In genomic region chr2:112432735-112433479, GRCh38 we compare ENCODE assay signal across 8 cellular contexts. TPM values are rescaled to one million over a fixed set of nuclear protein-coding genes. Genes with fewer than 3 reads are reported as not detected.
DNase-seq lines count a peak whose midpoint lies in the region; TF ChIP-seq lines count a peak whose summit lies in the region.
"Not testable (repeated sequence)": the region's sequence is repeated elsewhere in the genome, so short reads cannot be mapped to it uniquely, and the experiment has no call there.

No MANE protein-coding gene starts in this region.

- 0 to 55% (median 15%) methylated on average over 22 to 89 of the region's 98 CpGs for WGBS in ovary, 3 donors
- WGBS in tibial nerve, 2 donors, result 3 to 5% methylated on average over 14 to 31 of the region's 98 CpGs

- not testable (repeated sequence) for H3K9ac ChIP-seq in duodenal mucosa (ENCODE audit: low read depth in 1 of 2, low read length in 2 of 2); iPS-20b (ENCODE audit: low read depth, low read length)

- in situ Hi-C loops in G401 (cut with HindIII; ENCODE audit: low sequenced_read_pairs), result not testable (repeated sequence)

- not testable (repeated sequence) for H3K36me3 ChIP-seq in H7 (replicated peaks; ENCODE audit: control insufficient read depth, insufficient read depth, low read length); duodenal mucosa (ENCODE audit: control insufficient read depth in 1 of 2, insufficient read depth in 2 of 2, low read length in 2 of 2); iPS-20b (ENCODE audit: insufficient read depth, low read depth, low read length); ovary; tibial nerve

- intact Hi-C loops in ovary (cut with DNase I), result loop anchor here in 3 of 4 donors (5.0 to 10.0 kb wide), 3 partner anchors 168 to 178 kb away; partner anchors contain the start of gene ZC3H8 (in 2 of the 3)

- not testable (repeated sequence) for TF ChIP-seq EP300 in ovary (IDR thresholded peaks at IDR 0.05); tibial nerve (IDR thresholded peaks at IDR 0.05)

- not testable (repeated sequence) for H3K9me3 ChIP-seq in duodenal mucosa (ENCODE audit: control insufficient read depth in 1 of 2, low read length in 2 of 2); iPS-20b (ENCODE audit: insufficient read depth, low read depth, low read length); ovary; tibial nerve

- not testable (repeated sequence) for H3K36me3 Mint-ChIP-seq in IgD-negative memory B cell

- TF ChIP-seq POLR2A in ovary (IDR thresholded peaks at IDR 0.05); tibial nerve (IDR thresholded peaks at IDR 0.05): not testable (repeated sequence)

- H3K27ac ChIP-seq in duodenal mucosa (ENCODE audit: low read depth, low read length) (peak overlapping the region; percentile 56), ovary (peak overlapping the region; percentile 92 to 96), tibial nerve (peak overlapping the region; percentile 61 to 92 (median 88))
- not testable (repeated sequence) for H3K27ac ChIP-seq in iPS-20b (ENCODE audit: low read length)

- peak overlapping the region; percentile 79 to 90 (median 86) for H3K4me3 Mint-ChIP-seq in IgD-negative memory B cell

- peaks cover 6 to 11% (median 7%) of the 10 kb centered on the region in 3 donors for H3K4me1 Mint-ChIP-seq in IgD-negative memory B cell

- not testable (repeated sequence) for H3K27me3 ChIP-seq in H7 (ENCODE audit: control insufficient read depth, insufficient read depth, low read length); duodenal mucosa (ENCODE audit: control insufficient read depth in 1 of 2, insufficient read depth in 2 of 2, low read length in 2 of 2); iPS-20b (ENCODE audit: insufficient read depth, low read length); ovary; tibial nerve

- H3K9me3 Mint-ChIP-seq in IgD-negative memory B cell, result not testable (repeated sequence)

- DNase-seq in G401 (ENCODE audit: low spot score) (peak; percentile 4), ovary (peak; percentile 34 to 69 (median 59))
- not testable (repeated sequence) for DNase-seq in H7; tibial nerve (ENCODE audit: low spot score in 2 of 2)
- DNase-seq in activated T-cell treated with anti-CD3 and anti-CD28 coated beads, Interleukin-2, amount 50 U/mL, for 48 hours, result peak; percentile 47 to 61

- peak overlapping the region; percentile 42 for H3K4me3 ChIP-seq in H7 (ENCODE audit: insufficient read depth, low read depth, low read length)
- H3K4me3 ChIP-seq in duodenal mucosa (ENCODE audit: low read depth in 1 of 2, low read length in 2 of 2), result peak overlapping the region; percentile 28 to 47
- peak overlapping the region; percentile 54; the same call in 1 of the 2 replicates for H3K4me3 ChIP-seq in iPS-20b (ENCODE audit: low read length)
- peak overlapping the region; percentile 70 for H3K4me3 ChIP-seq in ovary
- H3K4me3 ChIP-seq in tibial nerve, result peak overlapping the region; percentile 46 to 68 (median 60)

- TF ChIP-seq CTCF in ovary (IDR thresholded peaks at IDR 0.05); tibial nerve (IDR thresholded peaks at IDR 0.05): not testable (repeated sequence)

- H3K27me3 Mint-ChIP-seq in IgD-negative memory B cell, result not testable (repeated sequence)

- H3K27ac Mint-ChIP-seq in IgD-negative memory B cell, result peak overlapping the region in 2 of 3 donors; percentile 73 to 75

- not testable (repeated sequence) for H3K4me1 ChIP-seq in duodenal mucosa (ENCODE audit: control insufficient read depth in 1 of 2, insufficient read depth in 2 of 2, low read length in 2 of 2); iPS-20b (ENCODE audit: insufficient read depth, low read length); ovary (ENCODE audit: insufficient read depth); tibial nerve

RNA-seq across cellular contexts. Expression of gene RGPD8, which starts 0.5 kb away (rescaled TPM):
- 3.8 and 9.7 TPM in 2 replicates for total RNA-seq in G401 (2014; rRNA removed; shearing (Covaris generic))
- total RNA-seq in H7 (2014; rRNA removed; shearing (Covaris generic)), result 4.6 and 11.8 TPM in 2 replicates
- polyA plus RNA-seq in IgD-negative memory B cell (3.8 TPM), ovary (1 to 10 TPM in 1 of 2 donors, under 1 TPM in 1; 0.70 to 3.3 TPM)
- total RNA-seq in ovary (10 to 100 TPM; 10.8 to 23.5 (median 16.8) TPM), tibial nerve (10 to 100 TPM; 10.2 to 24.3 (median 19.0) TPM)

RNA-seq across cellular contexts. Expression of gene TTL, which starts 49.0 kb away (rescaled TPM):
- total RNA-seq in G401 (2014; rRNA removed; shearing (Covaris generic)), result 85.4 and 96.2 TPM in 2 replicates
- total RNA-seq in H7 (2014; rRNA removed; shearing (Covaris generic)), result 49.6 and 52.6 TPM in 2 replicates
- polyA plus RNA-seq in IgD-negative memory B cell (1.3 TPM), ovary (10 to 100 TPM in 1 of 2 donors, 1 to 10 TPM in 1; 5.8 to 22.4 TPM)
- total RNA-seq in ovary (10 to 100 TPM in 6 of 7 donors, 1 to 10 TPM in 1; 3.7 to 23.6 (median 18.3) TPM), tibial nerve (10 to 100 TPM; 11.8 to 27.8 (median 23.3) TPM)
